9 cellular contexts compared by ENCODE assay signal in the genomic region with DNA sequence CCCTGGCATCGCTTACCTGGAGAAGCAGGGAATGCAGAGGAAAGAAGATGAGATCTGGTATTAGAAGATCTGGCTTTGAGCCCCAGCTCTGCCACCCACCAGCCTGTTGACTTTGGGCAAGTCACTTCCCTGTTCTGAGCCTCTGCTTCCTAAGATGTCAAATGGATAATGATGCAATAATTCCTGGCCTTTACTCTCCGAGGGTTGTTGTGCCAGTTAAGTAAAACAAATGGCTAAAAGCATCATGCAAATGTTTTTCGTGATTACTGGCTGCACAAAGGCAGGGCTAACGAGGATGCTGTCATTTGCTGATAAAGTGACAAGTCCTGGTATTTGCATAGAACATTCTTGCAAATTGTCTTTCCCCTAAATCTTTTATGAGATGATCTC. TPM values are rescaled to one million over a fixed set of nuclear protein-coding genes. Genes with fewer than 3 reads are reported as not detected.
A peak's percentile ranks its signal among the peaks of the same experiment; 100 is the strongest.
DNase-seq lines count a peak whose midpoint lies in the region; ATAC-seq and TF ChIP-seq lines count a peak whose summit lies in the region.
"Had no signal": no experiment of that assay in that cellular context is flagged by ENCODE, and none has a peak within 500 bp of the region (broad histone marks: within the 10 kb centered on the region; RNA-seq: fewer than 3 reads in every experiment).

No MANE protein-coding gene starts in this region.

- intact Hi-C loops in activated T-helper 1 cell treated with anti-CD3 and anti-CD28 coated beads, Interleukin-12 subunit alpha, Interleukin-12 subunit beta, Interleukin-2, Interleukin-4 antibody, amounts not matched to agents 30 ng/mL and 10 ng/mL and 1 ng/mL, durations not matched to agents 14 hours and 24 hours and 36 hours (cut with micrococcal nuclease), result loop anchor here (10.0 kb wide), 1 partner anchor 320 kb away; no protein-coding TSS in a partner anchor

- no peak for ATAC-seq in CD4-positive, CD25-positive, alpha-beta regulatory T cell (ENCODE audit: low read depth in 2 of 2)
- ATAC-seq in naive B cell (ENCODE audit: low read depth in 2 of 2) (no peak), GM21360 (IDR thresholded peaks at IDR 0.05; ENCODE audit: unreplicated experiment) (no peak)

- H3K4me3 ChIP-seq in CD4-positive, CD25-positive, alpha-beta regulatory T cell (ENCODE audit: low read depth, low read length), result no peak overlapping the region
- H3K4me3 ChIP-seq in Karpas-422 (ENCODE audit: low read length) (peak overlapping the region; percentile 93; the same call in 1 of the 2 replicates), Peyer's patch (no peak overlapping the region)

- no peaks in the 10 kb centered on the region for H3K27me3 ChIP-seq in CD4-positive, CD25-positive, alpha-beta regulatory T cell (ENCODE audit: control insufficient read depth, insufficient read depth, low read length)
- H3K27me3 ChIP-seq in Karpas-422 (ENCODE audit: low read length) (no peaks in the 10 kb centered on the region), Peyer's patch (no peaks in the 10 kb centered on the region)

- peak overlapping the region; percentile 81 to 95 (median 90) for H3K27ac Mint-ChIP-seq in CD4-positive, CD25-positive, alpha-beta regulatory T cell
- peak overlapping the region; percentile 52 for H3K27ac Mint-ChIP-seq in activated T-helper 1 cell treated with anti-CD3 and anti-CD28 coated beads, Interleukin-12 subunit alpha, Interleukin-12 subunit beta, Interleukin-2, Interleukin-4 antibody, amounts not matched to agents 30 ng/mL and 10 ng/mL and 1 ng/mL, durations not matched to agents 14 hours and 24 hours and 36 hours
- peak overlapping the region; percentile 39 to 98 (median 96) for H3K27ac Mint-ChIP-seq in naive B cell

- H3K79me2 ChIP-seq in Karpas-422 (ENCODE audit: low read length), result no peaks in the 10 kb centered on the region; the same call in 1 of the 2 replicates

- H3K27ac ChIP-seq in CD4-positive, CD25-positive, alpha-beta regulatory T cell (ENCODE audit: insufficient read depth, low read length, poor library complexity, severe bottlenecking), result no peak overlapping the region
- H3K27ac ChIP-seq in Karpas-422 (ENCODE audit: low read length), result peak overlapping the region; percentile 78
- H3K27ac ChIP-seq in Peyer's patch, result no peak overlapping the region

- no peak for DNase-seq in CD4-positive, CD25-positive, alpha-beta regulatory T cell
- DNase-seq in Karpas-422 (peak; percentile 79), naive B cell (no peak), mesenteric fat pad (ENCODE audit: low spot score) (no peak), NCI-H1048 (lab: John Stamatoyannopoulos, UW) (no peak), Peyer's patch (no peak)
- no peak for DNase-seq in activated T-helper 1 cell treated with anti-CD3 and anti-CD28 coated beads, Interleukin-12 subunit alpha, Interleukin-12 subunit beta, Interleukin-2, Interleukin-4 antibody, amounts not matched to agents 30 ng/mL and 10 ng/mL and 1 ng/mL, durations not matched to agents 14 hours and 24 hours and 36 hours (ENCODE audit: low spot score)
- DNase-seq: stimulated activated naive CD4-positive, alpha-beta T cell treated with Interleukin-2 at 50 U/mL for 16 hours had no signal

- no peaks in the 10 kb centered on the region for H3K36me3 ChIP-seq in CD4-positive, CD25-positive, alpha-beta regulatory T cell (ENCODE audit: control insufficient read depth, insufficient read depth, low read length)
- no peaks in the 10 kb centered on the region for H3K36me3 ChIP-seq in Karpas-422 (ENCODE audit: insufficient read depth, low read length)
- peaks cover 0 to 14% (median 0%) of the 10 kb centered on the region in 3 donors for H3K36me3 ChIP-seq in Peyer's patch

- no peaks in the 10 kb centered on the region for H3K27me3 Mint-ChIP-seq in CD4-positive, CD25-positive, alpha-beta regulatory T cell
- H3K27me3 Mint-ChIP-seq in activated T-helper 1 cell treated with anti-CD3 and anti-CD28 coated beads, Interleukin-12 subunit alpha, Interleukin-12 subunit beta, Interleukin-2, Interleukin-4 antibody, amounts not matched to agents 30 ng/mL and 10 ng/mL and 1 ng/mL, durations not matched to agents 14 hours and 24 hours and 36 hours (ENCODE audit: insufficient read depth), result peaks cover 15% of the 10 kb centered on the region
- H3K27me3 Mint-ChIP-seq in naive B cell, result no peaks in the 10 kb centered on the region

- H2AFZ ChIP-seq in Karpas-422 (ENCODE audit: low read length), result peak overlapping the region; percentile 88

- H4K20me1 ChIP-seq in Karpas-422 (ENCODE audit: insufficient read depth, low read depth, low read length), result no peaks in the 10 kb centered on the region

- H3K9me2 ChIP-seq in Karpas-422 (replicated peaks; ENCODE audit: insufficient read depth, low read length), result no peaks in the 10 kb centered on the region

- H3K4me1 ChIP-seq in CD4-positive, CD25-positive, alpha-beta regulatory T cell (ENCODE audit: control insufficient read depth, insufficient read depth, low read length, poor library complexity, severe bottlenecking), result peaks cover 39% of the 10 kb centered on the region
- H3K4me1 ChIP-seq in Karpas-422 (ENCODE audit: low read length) (peaks cover 54% of the 10 kb centered on the region), Peyer's patch (peaks cover 0 to 28% (median 8%) of the 10 kb centered on the region in 4 donors)

- no peaks in the 10 kb centered on the region for H3K9me3 ChIP-seq in CD4-positive, CD25-positive, alpha-beta regulatory T cell (ENCODE audit: control insufficient read depth in 2 of 2, low read length in 2 of 2)
- no peaks in the 10 kb centered on the region for H3K9me3 ChIP-seq in Karpas-422 (ENCODE audit: low read length)
- H3K9me3 ChIP-seq in Peyer's patch, result no peaks in the 10 kb centered on the region

- TF ChIP-seq CTCF in Peyer's patch (IDR thresholded peaks at IDR 0.05), result no peak

- peak overlapping the region; percentile 57 for H3K9ac ChIP-seq in Karpas-422 (ENCODE audit: low read length)

- H3K4me2 ChIP-seq in Karpas-422 (ENCODE audit: low read depth, low read length, poor library complexity, severe bottlenecking), result peak overlapping the region; percentile 67

- H3K36me3 Mint-ChIP-seq in CD4-positive, CD25-positive, alpha-beta regulatory T cell, result no peaks in the 10 kb centered on the region
- H3K36me3 Mint-ChIP-seq in activated T-helper 1 cell treated with anti-CD3 and anti-CD28 coated beads, Interleukin-12 subunit alpha, Interleukin-12 subunit beta, Interleukin-2, Interleukin-4 antibody, amounts not matched to agents 30 ng/mL and 10 ng/mL and 1 ng/mL, durations not matched to agents 14 hours and 24 hours and 36 hours (ENCODE audit: low read depth), result no peaks in the 10 kb centered on the region
- no peaks in the 10 kb centered on the region for H3K36me3 Mint-ChIP-seq in naive B cell

- peaks cover 16 to 40% (median 33%) of the 10 kb centered on the region in 4 donors for H3K4me1 Mint-ChIP-seq in CD4-positive, CD25-positive, alpha-beta regulatory T cell
- peaks cover 43% of the 10 kb centered on the region for H3K4me1 Mint-ChIP-seq in activated T-helper 1 cell treated with anti-CD3 and anti-CD28 coated beads, Interleukin-12 subunit alpha, Interleukin-12 subunit beta, Interleukin-2, Interleukin-4 antibody, amounts not matched to agents 30 ng/mL and 10 ng/mL and 1 ng/mL, durations not matched to agents 14 hours and 24 hours and 36 hours (ENCODE audit: low read depth)
- H3K4me1 Mint-ChIP-seq in naive B cell, result peaks cover 31 to 41% (median 35%) of the 10 kb centered on the region in 3 donors

- no peak for TF ChIP-seq POLR2A in Peyer's patch (IDR thresholded peaks at IDR 0.05)

- no peaks in the 10 kb centered on the region for H3K9me3 Mint-ChIP-seq in CD4-positive, CD25-positive, alpha-beta regulatory T cell
- no peaks in the 10 kb centered on the region for H3K9me3 Mint-ChIP-seq in activated T-helper 1 cell treated with anti-CD3 and anti-CD28 coated beads, Interleukin-12 subunit alpha, Interleukin-12 subunit beta, Interleukin-2, Interleukin-4 antibody, amounts not matched to agents 30 ng/mL and 10 ng/mL and 1 ng/mL, durations not matched to agents 14 hours and 24 hours and 36 hours
- no peaks in the 10 kb centered on the region for H3K9me3 Mint-ChIP-seq in naive B cell

- H3K4me3 Mint-ChIP-seq in CD4-positive, CD25-positive, alpha-beta regulatory T cell, result peak overlapping the region; percentile 93 to 99 (median 94)
- H3K4me3 Mint-ChIP-seq in activated T-helper 1 cell treated with anti-CD3 and anti-CD28 coated beads, Interleukin-12 subunit alpha, Interleukin-12 subunit beta, Interleukin-2, Interleukin-4 antibody, amounts not matched to agents 30 ng/mL and 10 ng/mL and 1 ng/mL, durations not matched to agents 14 hours and 24 hours and 36 hours, result peak overlapping the region; percentile 96
- H3K4me3 Mint-ChIP-seq in naive B cell, result peak overlapping the region; percentile 92 to 99 (median 96)

RNA-seq across cellular contexts. Expression of a gene that starts 1.3 kb away (rescaled TPM):
- total RNA-seq in CD4-positive, CD25-positive, alpha-beta regulatory T cell, result 21.6 TPM
- polyA plus RNA-seq in CD4-positive, CD25-positive, alpha-beta regulatory T cell, result 10 to 100 TPM; 13.3 to 15.5 (median 15.2) TPM
- 6.4 and 16.2 TPM in 2 replicates for total RNA-seq in Karpas-422 (2014; rRNA removed; shearing (Covaris generic); ENCODE audit: low replicate concordance)
- total RNA-seq in activated T-helper 1 cell treated with anti-CD3 and anti-CD28 coated beads, Interleukin-12 subunit alpha, Interleukin-12 subunit beta, Interleukin-2, Interleukin-4 antibody, amounts not matched to agents 30 ng/mL and 10 ng/mL and 1 ng/mL, durations not matched to agents 14 hours and 24 hours and 36 hours, result 6.4 and 7.4 TPM in 2 replicates
- 10 to 100 TPM; 19.0 to 34.4 (median 26.9) TPM for polyA plus RNA-seq in naive B cell (ENCODE audit: low read depth in 6 of 6)
- 6.7 TPM for total RNA-seq in mesenteric fat pad
- 10 to 100 TPM; 16.5 to 22.0 (median 19.3) TPM for total RNA-seq in Peyer's patch

RNA-seq across cellular contexts. Expression of a gene that starts 10.1 kb away (rescaled TPM):
- total RNA-seq in CD4-positive, CD25-positive, alpha-beta regulatory T cell, result 346 TPM
- polyA plus RNA-seq in CD4-positive, CD25-positive, alpha-beta regulatory T cell, result 100 to 1,000 TPM; 151 to 252 (median 190) TPM
- 123 and 160 TPM in 2 replicates for total RNA-seq in Karpas-422 (2014; rRNA removed; shearing (Covaris generic); ENCODE audit: low replicate concordance)
- total RNA-seq in activated T-helper 1 cell treated with anti-CD3 and anti-CD28 coated beads, Interleukin-12 subunit alpha, Interleukin-12 subunit beta, Interleukin-2, Interleukin-4 antibody, amounts not matched to agents 30 ng/mL and 10 ng/mL and 1 ng/mL, durations not matched to agents 14 hours and 24 hours and 36 hours, result 156 and 169 TPM in 2 replicates
- polyA plus RNA-seq in naive B cell (ENCODE audit: low read depth in 6 of 6), result 100 to 1,000 TPM; 138 to 178 (median 155) TPM
- total RNA-seq in mesenteric fat pad, result 171 TPM
- 100 to 1,000 TPM; 228 to 274 (median 261) TPM for total RNA-seq in Peyer's patch

RNA-seq across cellular contexts. Expression of a gene that starts 39.5 kb away (rescaled TPM):
- total RNA-seq in CD4-positive, CD25-positive, alpha-beta regulatory T cell, result 46.8 TPM
- 10 to 100 TPM in 2 of 4 donors, 1 to 10 TPM in 2; 7.7 to 14.0 (median 10.3) TPM for polyA plus RNA-seq in CD4-positive, CD25-positive, alpha-beta regulatory T cell
- 12.2 and 15.1 TPM in 2 replicates for total RNA-seq in Karpas-422 (2014; rRNA removed; shearing (Covaris generic); ENCODE audit: low replicate concordance)
- total RNA-seq in activated T-helper 1 cell treated with anti-CD3 and anti-CD28 coated beads, Interleukin-12 subunit alpha, Interleukin-12 subunit beta, Interleukin-2, Interleukin-4 antibody, amounts not matched to agents 30 ng/mL and 10 ng/mL and 1 ng/mL, durations not matched to agents 14 hours and 24 hours and 36 hours, result 20.1 and 20.6 TPM in 2 replicates
- polyA plus RNA-seq in naive B cell (ENCODE audit: low read depth in 6 of 6), result 10 to 100 TPM in 3 of 6 donors, 1 to 10 TPM in 3; 7.2 to 44.9 (median 10.2) TPM
- total RNA-seq in mesenteric fat pad (44.4 TPM), Peyer's patch (10 to 100 TPM; 14.0 to 40.2 (median 22.5) TPM)
